Comparison of ENCODE assay signal across 28 cellular contexts in genomic region chr12:23368590-23368989, GRCh38.
"Had no signal": no experiment of that assay in that cellular context is flagged by ENCODE, and none has a peak within 500 bp of the region (broad histone marks: within the 10 kb centered on the region; RNA-seq: fewer than 3 reads in every experiment).

No MANE protein-coding gene starts in this region.

- H3K27ac ChIP-seq: ascending aorta, breast epithelium, cardiac muscle cell, coronary artery, dorsolateral prefrontal cortex, epithelial cell of prostate, esophagus squamous epithelium, VCaP had no signal

- H3K36me3 ChIP-seq: ascending aorta, breast epithelium, cardiac muscle cell, esophagus squamous epithelium had no signal

- H3K4me1 ChIP-seq: ascending aorta, breast epithelium, esophagus squamous epithelium had no signal

- H3K9me3 ChIP-seq: breast epithelium had no signal

- DNase-seq: activated B cell treated with CpG ODN at 0.5 μM for 24 hours; activated CD4-positive, alpha-beta memory T cell treated with anti-CD3 and anti-CD28 coated beads for 36 hours; activated CD4-positive, alpha-beta T cell treated with anti-CD3 and anti-CD28 coated beads for 36 hours; activated CD4-positive, alpha-beta T cell treated with anti-CD3 and anti-CD28 coated beads, Interleukin-2, amount 10 ng/mL, durations not matched to agents 24 days and 14 days; activated CD8-positive, alpha-beta memory T cell treated with anti-CD3 and anti-CD28 coated beads, Interleukin-2, amount 10 ng/mL, durations not matched to agents 7 days and 5 days; activated CD8-positive, alpha-beta memory T cell treated with anti-CD3 and anti-CD28 coated beads, Interleukin-2, amount 50 U/mL, for 4 hours; activated CD8-positive, alpha-beta T cell treated with anti-CD3 and anti-CD28 coated beads, Interleukin-2, amount 10 ng/mL, durations not matched to agents 7 days and 5 days; activated effector memory CD4-positive, alpha-beta T cell treated with anti-CD3 and anti-CD28 coated beads, Interleukin-2, amount 50 U/mL, for 16 hours; activated naive CD4-positive, alpha-beta T cell treated with anti-CD3 and anti-CD28 coated beads for 36 hours; activated naive CD8-positive, alpha-beta T cell treated with anti-CD3 and anti-CD28 coated beads for 36 hours; activated naive CD8-positive, alpha-beta T cell treated with anti-CD3 and anti-CD28 coated beads, Interleukin-2, amount 50 U/mL, for 24 hours; activated T-cell treated with anti-CD3 and anti-CD28 coated beads, Interleukin-2, amount 50 U/mL, for 1 hour; activated T-cell treated with anti-CD3 and anti-CD28 coated beads, Interleukin-2, amount 50 U/mL, for 48 hours; central memory CD4-positive, alpha-beta T cell; cerebellar nuclear complex; dorsolateral prefrontal cortex; effector memory CD8-positive, alpha-beta T cell; esophagus squamous epithelium; foreskin melanocyte; head of caudate nucleus; T-helper 2 cell had no signal

- H3K4me3 ChIP-seq: ascending aorta, breast epithelium, cardiac muscle cell, coronary artery, dorsolateral prefrontal cortex, esophagus squamous epithelium had no signal

- FAIRE-seq: endothelial cell of umbilical vein had no signal
